ENCODE assay signal across 17 cellular contexts in the genomic region with DNA sequence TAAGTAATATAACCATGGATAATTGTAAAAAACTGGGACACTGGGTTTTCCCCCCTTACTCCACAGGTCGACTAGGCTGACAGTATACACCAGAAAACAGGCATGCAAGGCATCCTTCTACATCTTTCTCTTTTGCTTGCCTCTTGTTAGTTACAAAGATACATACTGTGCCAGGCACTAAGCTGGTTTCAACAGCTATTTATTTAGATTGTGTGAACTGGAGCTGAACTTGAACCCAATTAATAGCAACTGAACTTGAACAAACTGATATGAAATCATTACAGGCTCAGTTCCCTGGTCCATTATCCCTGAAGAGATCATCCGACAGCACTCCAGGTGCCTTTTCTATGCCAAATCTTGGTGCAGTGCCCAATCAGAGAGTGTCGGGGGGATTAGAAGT.
A peak's percentile ranks its signal among the peaks of the same experiment; 100 is the strongest.
DNase-seq lines count a peak whose midpoint lies in the region; ATAC-seq and TF ChIP-seq lines count a peak whose summit lies in the region.
"Had no signal": no experiment of that assay in that cellular context is flagged by ENCODE, and none has a peak within 500 bp of the region (broad histone marks: within the 10 kb centered on the region; RNA-seq: fewer than 3 reads in every experiment).

No MANE protein-coding gene starts in this region.

- H3K27ac ChIP-seq in sigmoid colon = peak overlapping the region in 3 of 4 donors; percentile 16 to 24 (median 19)
- no peak overlapping the region for H3K27ac ChIP-seq in osteoblast (ENCODE audit: low read depth, low read length)
- H3K27ac ChIP-seq: C4-2B, PC-9 had no signal

- no peak for TF ChIP-seq POLR2A in sigmoid colon (IDR thresholded peaks at IDR 0.05)

- no peak overlapping the region for H2AFZ ChIP-seq in osteoblast (ENCODE audit: low read length)
- H2AFZ ChIP-seq: PC-9 had no signal

- H3K36me3 ChIP-seq in endocrine pancreas (ENCODE audit: control insufficient read depth, insufficient read depth, low read length) (no peaks in the 10 kb centered on the region), sigmoid colon (no peaks in the 10 kb centered on the region), osteoblast (ENCODE audit: insufficient read depth, low read length) (no peaks in the 10 kb centered on the region)
- H3K36me3 ChIP-seq: HAP-1 had no signal

- intact Hi-C loops in sigmoid colon (cut with DNase I) = no loop called here

- H3K4me3 ChIP-seq in endocrine pancreas (ENCODE audit: control insufficient read depth, insufficient read depth, low read length) (peak overlapping the region; percentile 25), sigmoid colon (no peak overlapping the region), osteoblast (ENCODE audit: insufficient read depth, low read length) (no peak overlapping the region)
- H3K4me3 ChIP-seq: HAP-1, PC-9 had no signal

- H3K9me3 ChIP-seq in endocrine pancreas (ENCODE audit: control insufficient read depth, low read length) = no peaks in the 10 kb centered on the region
- no peaks in the 10 kb centered on the region for H3K9me3 ChIP-seq in sigmoid colon
- H3K9me3 ChIP-seq in osteoblast (ENCODE audit: low read depth, low read length) = no peaks in the 10 kb centered on the region
- H3K9me3 ChIP-seq: HAP-1 had no signal

- H3K79me2 ChIP-seq in osteoblast (ENCODE audit: insufficient read depth, low read length) = no peaks in the 10 kb centered on the region

- no peaks in the 10 kb centered on the region for H4K20me1 ChIP-seq in osteoblast (ENCODE audit: insufficient read depth, low read length)

- ATAC-seq in GM18873 (IDR thresholded peaks at IDR 0.05; ENCODE audit: low FRiP score, unreplicated experiment) = no peak

- WGBS in sigmoid colon, 2 donors = 91 to 94% methylated on average over 3 of the region's 3 CpGs

- no peak for TF ChIP-seq EP300 in sigmoid colon (IDR thresholded peaks at IDR 0.05)

- peaks cover 7% of the 10 kb centered on the region for H3K4me1 ChIP-seq in endocrine pancreas (ENCODE audit: control insufficient read depth, insufficient read depth, low read length)
- H3K4me1 ChIP-seq in sigmoid colon = peaks cover 0 to 37% (median 27%) of the 10 kb centered on the region in 4 donors
- peaks cover 18% of the 10 kb centered on the region for H3K4me1 ChIP-seq in osteoblast (ENCODE audit: insufficient read depth, low read length)

- DNase-seq in NCI-H748 (lab: John Stamatoyannopoulos, UW; ENCODE audit: unreplicated experiment) (peak; percentile 13), NCI-H748 treated with DMSO at 0.1 percent for 48 hours (lab: John Stamatoyannopoulos, UW) (no peak), NCI-H1092 treated with DMSO at 0.1 percent for 48 hours (lab: John Stamatoyannopoulos, UW) (peak; percentile 78), sigmoid colon (no peak), osteoblast (ENCODE audit: insufficient read length, low spot score, missing footprints) (no peak), DMS53 treated with DMSO at 0.1 percent for 48 hours (lab: John Stamatoyannopoulos, UW; ENCODE audit: unreplicated experiment) (no peak)
- DNase-seq: Kasumi-1, MM.1S, NCI-H1417 treated with DMSO at 0.1 percent for 48 hours, NCI-H2029 treated with DMSO at 0.1 percent for 48 hours, NCI-H226, NCI-H774, PC-9 had no signal

- H3K9ac ChIP-seq in endocrine pancreas (ENCODE audit: control insufficient read depth, insufficient read depth, low read length) = peak overlapping the region; percentile 30

- TF ChIP-seq CTCF in sigmoid colon (IDR thresholded peaks at IDR 0.05) = no peak
- no peak for TF ChIP-seq CTCF in osteoblast (IDR thresholded peaks at IDR 0.05; ENCODE audit: extremely low read depth, low read depth, low read length)

- H3K27me3 ChIP-seq in endocrine pancreas (ENCODE audit: control insufficient read depth, insufficient read depth, low read length) = no peaks in the 10 kb centered on the region
- no peaks in the 10 kb centered on the region for H3K27me3 ChIP-seq in sigmoid colon
- no peaks in the 10 kb centered on the region for H3K27me3 ChIP-seq in osteoblast (ENCODE audit: insufficient read depth, low read length)

- no peak overlapping the region for H3K4me2 ChIP-seq in osteoblast (ENCODE audit: insufficient read depth, low read length)
- H3K4me2 ChIP-seq: PC-9 had no signal

Comparison
In these comparisons a context has a peak if more than half of its experiments do, and no peak if none do; other contexts are left out.
1. DNase-seq: peak in NCI-H748 (single experiment) and NCI-H1092 treated with DMSO at 0.1 percent for 48 hours (single experiment); none in NCI-H748 treated with DMSO at 0.1 percent for 48 hours (single experiment), sigmoid colon (single experiment), osteoblast (single experiment) and DMS53 treated with DMSO at 0.1 percent for 48 hours (single experiment).